1 cellular context compared by ENCODE assay signal in the genomic region with DNA sequence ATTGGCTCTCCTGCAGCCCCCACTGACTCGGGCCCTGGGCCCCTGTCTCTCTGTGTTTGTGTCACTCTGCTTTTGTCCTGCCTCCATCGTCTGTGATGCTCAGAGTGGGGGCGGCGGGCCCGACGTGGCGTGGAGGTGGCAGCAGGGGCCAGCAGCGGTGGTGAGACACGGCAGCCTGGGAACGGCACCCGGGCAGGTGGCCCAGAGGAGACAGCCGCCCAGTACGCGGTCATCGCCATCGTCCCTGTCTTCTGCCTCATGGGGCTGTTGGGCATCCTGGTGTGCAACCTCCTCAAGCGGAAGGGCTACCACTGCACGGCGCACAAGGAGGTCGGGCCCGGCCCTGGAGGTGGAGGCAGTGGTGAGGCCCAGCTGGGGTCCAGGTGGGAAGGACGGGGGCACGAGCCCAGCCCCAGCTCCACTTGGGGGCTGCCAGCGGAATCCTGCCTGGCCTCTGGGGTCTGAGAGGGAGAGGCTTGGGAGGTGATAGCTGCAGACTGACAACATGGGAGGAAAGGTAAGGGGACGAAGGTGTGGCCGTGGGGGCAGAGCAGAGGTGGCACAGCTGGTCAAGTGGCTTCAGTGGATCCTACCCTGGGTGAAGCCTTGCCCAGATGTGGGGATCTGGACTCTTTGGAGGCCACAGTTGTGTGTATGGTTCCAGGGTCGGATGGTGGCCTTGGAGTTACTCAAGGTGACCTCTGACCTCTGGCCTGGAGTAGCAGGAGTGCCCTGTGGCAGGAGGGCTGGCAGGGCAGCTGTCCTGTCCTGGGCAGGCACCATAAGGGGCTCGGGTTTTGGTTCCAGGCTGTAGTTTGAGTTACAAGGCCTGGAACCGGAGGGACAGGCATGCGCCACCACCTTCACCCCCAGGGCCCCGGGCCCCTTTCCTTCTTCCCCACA.
TF ChIP-seq lines count a peak whose summit lies in the region.

No MANE protein-coding gene starts in this region.

TF ChIP-seq in H1, 55 proteins besides CTCF, POLR2A, EP300 and RAD21:
- TF ChIP-seq KDM1A (IDR thresholded peaks at IDR 0.05; ENCODE audit: borderline replicate concordance, low read length) (no peak), SP1 (IDR thresholded peaks at IDR 0.05; ENCODE audit: low read depth, low read length) (no peak), BRCA1 (IDR thresholded peaks at IDR 0.05; ENCODE audit: low read depth, low read length) (no peak), NRF1 (IDR thresholded peaks at IDR 0.05; ENCODE audit: low read depth, low read length) (no peak), NANOG (IDR thresholded peaks at IDR 0.05; ENCODE audit: insufficient read depth, low read depth, low read length, poor library complexity, severe bottlenecking) (no peak), TEAD4 (IDR thresholded peaks at IDR 0.05; ENCODE audit: low read depth, low read length) (no peak), CBX5 (IDR thresholded peaks at IDR 0.05; ENCODE audit: low read depth, low read length) (no peak), SIRT6 (IDR thresholded peaks at IDR 0.05; ENCODE audit: low read length) (no peak), POLR2AphosphoS5 (IDR thresholded peaks at IDR 0.05; ENCODE audit: low read depth, low read length) (no peak), BACH1 (IDR thresholded peaks at IDR 0.05; ENCODE audit: low read length) (no peak), SRF (IDR thresholded peaks at IDR 0.05; ENCODE audit: low read depth, low read length) (no peak)
- TF ChIP-seq, protein P1, sequence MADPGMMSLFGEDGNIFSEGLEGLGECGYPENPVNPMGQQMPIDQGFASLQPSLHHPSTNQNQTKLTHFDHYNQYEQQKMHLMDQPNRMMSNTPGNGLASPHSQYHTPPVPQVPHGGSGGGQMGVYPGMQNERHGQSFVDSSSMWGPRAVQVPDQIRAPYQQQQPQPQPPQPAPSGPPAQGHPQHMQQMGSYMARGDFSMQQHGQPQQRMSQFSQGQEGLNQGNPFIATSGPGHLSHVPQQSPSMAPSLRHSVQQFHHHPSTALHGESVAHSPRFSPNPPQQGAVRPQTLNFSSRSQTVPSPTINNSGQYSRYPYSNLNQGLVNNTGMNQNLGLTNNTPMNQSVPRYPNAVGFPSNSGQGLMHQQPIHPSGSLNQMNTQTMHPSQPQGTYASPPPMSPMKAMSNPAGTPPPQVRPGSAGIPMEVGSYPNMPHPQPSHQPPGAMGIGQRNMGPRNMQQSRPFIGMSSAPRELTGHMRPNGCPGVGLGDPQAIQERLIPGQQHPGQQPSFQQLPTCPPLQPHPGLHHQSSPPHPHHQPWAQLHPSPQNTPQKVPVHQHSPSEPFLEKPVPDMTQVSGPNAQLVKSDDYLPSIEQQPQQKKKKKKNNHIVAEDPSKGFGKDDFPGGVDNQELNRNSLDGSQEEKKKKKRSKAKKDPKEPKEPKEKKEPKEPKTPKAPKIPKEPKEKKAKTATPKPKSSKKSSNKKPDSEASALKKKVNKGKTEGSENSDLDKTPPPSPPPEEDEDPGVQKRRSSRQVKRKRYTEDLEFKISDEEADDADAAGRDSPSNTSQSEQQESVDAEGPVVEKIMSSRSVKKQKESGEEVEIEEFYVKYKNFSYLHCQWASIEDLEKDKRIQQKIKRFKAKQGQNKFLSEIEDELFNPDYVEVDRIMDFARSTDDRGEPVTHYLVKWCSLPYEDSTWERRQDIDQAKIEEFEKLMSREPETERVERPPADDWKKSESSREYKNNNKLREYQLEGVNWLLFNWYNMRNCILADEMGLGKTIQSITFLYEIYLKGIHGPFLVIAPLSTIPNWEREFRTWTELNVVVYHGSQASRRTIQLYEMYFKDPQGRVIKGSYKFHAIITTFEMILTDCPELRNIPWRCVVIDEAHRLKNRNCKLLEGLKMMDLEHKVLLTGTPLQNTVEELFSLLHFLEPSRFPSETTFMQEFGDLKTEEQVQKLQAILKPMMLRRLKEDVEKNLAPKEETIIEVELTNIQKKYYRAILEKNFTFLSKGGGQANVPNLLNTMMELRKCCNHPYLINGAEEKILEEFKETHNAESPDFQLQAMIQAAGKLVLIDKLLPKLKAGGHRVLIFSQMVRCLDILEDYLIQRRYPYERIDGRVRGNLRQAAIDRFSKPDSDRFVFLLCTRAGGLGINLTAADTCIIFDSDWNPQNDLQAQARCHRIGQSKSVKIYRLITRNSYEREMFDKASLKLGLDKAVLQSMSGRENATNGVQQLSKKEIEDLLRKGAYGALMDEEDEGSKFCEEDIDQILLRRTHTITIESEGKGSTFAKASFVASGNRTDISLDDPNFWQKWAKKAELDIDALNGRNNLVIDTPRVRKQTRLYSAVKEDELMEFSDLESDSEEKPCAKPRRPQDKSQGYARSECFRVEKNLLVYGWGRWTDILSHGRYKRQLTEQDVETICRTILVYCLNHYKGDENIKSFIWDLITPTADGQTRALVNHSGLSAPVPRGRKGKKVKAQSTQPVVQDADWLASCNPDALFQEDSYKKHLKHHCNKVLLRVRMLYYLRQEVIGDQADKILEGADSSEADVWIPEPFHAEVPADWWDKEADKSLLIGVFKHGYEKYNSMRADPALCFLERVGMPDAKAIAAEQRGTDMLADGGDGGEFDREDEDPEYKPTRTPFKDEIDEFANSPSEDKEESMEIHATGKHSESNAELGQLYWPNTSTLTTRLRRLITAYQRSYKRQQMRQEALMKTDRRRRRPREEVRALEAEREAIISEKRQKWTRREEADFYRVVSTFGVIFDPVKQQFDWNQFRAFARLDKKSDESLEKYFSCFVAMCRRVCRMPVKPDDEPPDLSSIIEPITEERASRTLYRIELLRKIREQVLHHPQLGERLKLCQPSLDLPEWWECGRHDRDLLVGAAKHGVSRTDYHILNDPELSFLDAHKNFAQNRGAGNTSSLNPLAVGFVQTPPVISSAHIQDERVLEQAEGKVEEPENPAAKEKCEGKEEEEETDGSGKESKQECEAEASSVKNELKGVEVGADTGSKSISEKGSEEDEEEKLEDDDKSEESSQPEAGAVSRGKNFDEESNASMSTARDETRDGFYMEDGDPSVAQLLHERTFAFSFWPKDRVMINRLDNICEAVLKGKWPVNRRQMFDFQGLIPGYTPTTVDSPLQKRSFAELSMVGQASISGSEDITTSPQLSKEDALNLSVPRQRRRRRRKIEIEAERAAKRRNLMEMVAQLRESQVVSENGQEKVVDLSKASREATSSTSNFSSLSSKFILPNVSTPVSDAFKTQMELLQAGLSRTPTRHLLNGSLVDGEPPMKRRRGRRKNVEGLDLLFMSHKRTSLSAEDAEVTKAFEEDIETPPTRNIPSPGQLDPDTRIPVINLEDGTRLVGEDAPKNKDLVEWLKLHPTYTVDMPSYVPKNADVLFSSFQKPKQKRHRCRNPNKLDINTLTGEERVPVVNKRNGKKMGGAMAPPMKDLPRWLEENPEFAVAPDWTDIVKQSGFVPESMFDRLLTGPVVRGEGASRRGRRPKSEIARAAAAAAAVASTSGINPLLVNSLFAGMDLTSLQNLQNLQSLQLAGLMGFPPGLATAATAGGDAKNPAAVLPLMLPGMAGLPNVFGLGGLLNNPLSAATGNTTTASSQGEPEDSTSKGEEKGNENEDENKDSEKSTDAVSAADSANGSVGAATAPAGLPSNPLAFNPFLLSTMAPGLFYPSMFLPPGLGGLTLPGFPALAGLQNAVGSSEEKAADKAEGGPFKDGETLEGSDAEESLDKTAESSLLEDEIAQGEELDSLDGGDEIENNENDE (IDR thresholded peaks at IDR 0.05; ENCODE audit: insufficient replicate concordance, low read length): no peak
- TF ChIP-seq, protein P2, sequence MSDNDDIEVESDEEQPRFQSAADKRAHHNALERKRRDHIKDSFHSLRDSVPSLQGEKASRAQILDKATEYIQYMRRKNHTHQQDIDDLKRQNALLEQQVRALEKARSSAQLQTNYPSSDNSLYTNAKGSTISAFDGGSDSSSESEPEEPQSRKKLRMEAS (IDR thresholded peaks at IDR 0.05): no peak
